35 cellular contexts compared by ENCODE assay signal in genomic region chr3:31479431-31479830, GRCh38.
"Had no signal": no experiment of that assay in that cellular context is flagged by ENCODE, and none has a peak within 500 bp of the region (broad histone marks: within the 10 kb centered on the region; RNA-seq: fewer than 3 reads in every experiment).

No MANE protein-coding gene starts in this region.

- H3K9me3 ChIP-seq: adrenal gland, body of pancreas, breast epithelium had no signal

- H3K27ac ChIP-seq: adrenal gland, body of pancreas, brain microvascular endothelial cell, breast epithelium, VCaP had no signal

- H3K36me3 ChIP-seq: adrenal gland, brain microvascular endothelial cell, breast epithelium had no signal

- H3K4me1 ChIP-seq: body of pancreas, breast epithelium had no signal

- H3K27me3 ChIP-seq: adrenal gland, body of pancreas, breast epithelium had no signal

- ATAC-seq: activated CD8-positive, alpha-beta T cell treated with anti-CD3 and anti-CD28 coated beads for 36 hours; activated naive CD4-positive, alpha-beta T cell treated with anti-CD3 and anti-CD28 coated beads, Interleukin-2, amount 50 U/mL, for 72 hours; activated T-cell treated with anti-CD3 and anti-CD28 coated beads, Interleukin-2, amount 50 U/mL, for 4 hours; activated T-cell treated with anti-CD3 and anti-CD28 coated beads, Interleukin-2, amount 50 U/mL, for 72 hours; activated T-helper 17 cell treated with anti-CD3 and anti-CD28 coated beads, Interleukin-2, amount 50 U/mL, for 72 hours; body of pancreas had no signal

- DNase-seq: activated B cell treated with CpG ODN at 0.5 μM for 24 hours; activated CD4-positive, alpha-beta memory T cell treated with anti-CD3 and anti-CD28 coated beads for 36 hours; activated CD4-positive, alpha-beta T cell treated with anti-CD3 and anti-CD28 coated beads for 4 hours; activated CD4-positive, alpha-beta T cell treated with anti-CD3 and anti-CD28 coated beads, Interleukin-2, amount 10 ng/mL, durations not matched to agents 24 days and 14 days; activated CD4-positive, alpha-beta T cell treated with anti-CD3 and anti-CD28 coated beads, Interleukin-2, amount 50 U/mL, for 1 hour; activated CD4-positive, alpha-beta T cell treated with anti-CD3 and anti-CD28 coated beads, Interleukin-2, amount 50 U/mL, for 4 hours; activated CD4-positive, CD25-positive, alpha-beta regulatory T cell treated with anti-CD3 and anti-CD28 coated beads, Interleukin-2, amount 50 U/mL, for 72 hours; activated CD8-positive, alpha-beta memory T cell treated with anti-CD3 and anti-CD28 coated beads, Interleukin-2, amount 50 U/mL, for 4 hours; activated CD8-positive, alpha-beta T cell treated with anti-CD3 and anti-CD28 coated beads for 36 hours; activated effector memory CD4-positive, alpha-beta T cell treated with anti-CD3 and anti-CD28 coated beads, Interleukin-2, amount 50 U/mL, for 16 hours; activated gamma-delta T cell treated with Interleukin-2 at 50 U/mL for 16 hours; activated naive CD4-positive, alpha-beta T cell; activated naive CD4-positive, alpha-beta T cell treated with anti-CD3 and anti-CD28 coated beads for 36 hours; activated naive CD4-positive, alpha-beta T cell treated with anti-CD3 and anti-CD28 coated beads, Interleukin-2, amount 50 U/mL, for 16 hours; activated naive CD8-positive, alpha-beta T cell treated with anti-CD3 and anti-CD28 coated beads for 36 hours; activated T-cell treated with anti-CD3 and anti-CD28 coated beads for 4 hours; activated T-cell treated with anti-CD3 and anti-CD28 coated beads, Interleukin-2, amount 50 U/mL, for 1 hour; activated T-cell treated with anti-CD3 and anti-CD28 coated beads, Interleukin-2, amount 50 U/mL, for 4 hours; activated T-cell treated with anti-CD3 and anti-CD28 coated beads, Interleukin-2, amount 50 U/mL, for 72 hours; adrenal gland; amniotic stem cell; aorta; body of pancreas; brain microvascular endothelial cell; caudate nucleus; cerebellar nuclear complex; T-helper 1 cell; T-helper 2 cell; T-helper 9 cell had no signal

- FAIRE-seq: astrocyte, TTC549 had no signal

- H3K4me3 ChIP-seq: adrenal gland, body of pancreas, breast epithelium had no signal
